5 cellular contexts compared by ENCODE assay signal in genomic region chr3:98559769-98560168, GRCh38. TPM values are rescaled to one million over a fixed set of nuclear protein-coding genes. Genes with fewer than 3 reads are reported as not detected.
"Had no signal": no experiment of that assay in that cellular context is flagged by ENCODE, and none has a peak within 500 bp of the region (broad histone marks: within the 10 kb centered on the region; RNA-seq: fewer than 3 reads in every experiment).

No MANE protein-coding gene starts in this region.

RNA-seq across cellular contexts. Expression of gene GPR15, which starts 28.0 kb away (rescaled TPM):
- total RNA-seq: GM23248, H7, HepG2, HFFc6, HT1080 had no signal
- polyA plus RNA-seq: GM23248, HepG2 had no signal
